In genomic region chr10:70142555-70142954, GRCh38 we compare ENCODE assay signal across 33 cellular contexts.
"Had no signal": no experiment of that assay in that cellular context is flagged by ENCODE, and none has a peak within 500 bp of the region (broad histone marks: within the 10 kb centered on the region; RNA-seq: fewer than 3 reads in every experiment).

No MANE protein-coding gene starts in this region.

- H3K27ac Mint-ChIP-seq: activated B cell treated with CpG ODN at 0.5 μM for 24 hours; activated CD8-positive, alpha-beta T cell treated with anti-CD3 and anti-CD28 coated beads for 36 hours; activated naive CD4-positive, alpha-beta T cell treated with anti-CD3 and anti-CD28 coated beads for 36 hours; activated naive CD4-positive, alpha-beta T cell treated with anti-CD3 and anti-CD28 coated beads, Interleukin-2, amount 50 U/mL, for 24 hours; activated naive CD8-positive, alpha-beta T cell treated with anti-CD3 and anti-CD28 coated beads for 36 hours; activated naive CD8-positive, alpha-beta T cell treated with anti-CD3 and anti-CD28 coated beads, Interleukin-2, amount 50 U/mL, for 24 hours; activated T-helper 2 cell treated with anti-CD3 and anti-CD28 coated beads, Interferon-gamma antibody, Interleukin-2, Interleukin-4, amounts not matched to agents 10 μg/mL and 5 μg/mL and 100 μg/mL, durations not matched to agents 14 hours and 24 hours and 36 hours; T-helper 1 cell treated with Interleukin-12 subunit alpha and Interleukin-12 subunit beta and Interleukin-4 antibody, amounts not matched to agents 30 μg/mL and 1 μg/mL, for 36 hours; T-helper 2 cell treated with Interferon-gamma antibody and Interleukin-4, amounts not matched to agents 5 μg/mL and 100 μg/mL, for 36 hours had no signal

- ATAC-seq: activated CD4-positive, CD25-positive, alpha-beta regulatory T cell treated with anti-CD3 and anti-CD28 coated beads, Interleukin-2, amount 50 U/mL, for 24 hours; activated CD8-positive, alpha-beta T cell treated with anti-CD3 and anti-CD28 coated beads for 36 hours; activated naive CD8-positive, alpha-beta T cell treated with anti-CD3 and anti-CD28 coated beads, Interleukin-2, amount 50 U/mL, for 24 hours; activated T-cell treated with anti-CD3 and anti-CD28 coated beads, Interleukin-2, amount 50 U/mL, for 4 hours; T-cell had no signal

- H3K9me3 Mint-ChIP-seq: activated B cell treated with CpG ODN at 0.5 μM for 24 hours; activated CD8-positive, alpha-beta T cell treated with anti-CD3 and anti-CD28 coated beads for 36 hours; activated naive CD4-positive, alpha-beta T cell treated with anti-CD3 and anti-CD28 coated beads for 36 hours; activated naive CD4-positive, alpha-beta T cell treated with anti-CD3 and anti-CD28 coated beads, Interleukin-2, amount 50 U/mL, for 24 hours; activated naive CD8-positive, alpha-beta T cell treated with anti-CD3 and anti-CD28 coated beads for 36 hours; activated naive CD8-positive, alpha-beta T cell treated with anti-CD3 and anti-CD28 coated beads, Interleukin-2, amount 50 U/mL, for 24 hours; activated T-cell treated with anti-CD3 and anti-CD28 coated beads, Interleukin-2, amount 50 U/mL, for 4 hours; activated T-helper 2 cell treated with anti-CD3 and anti-CD28 coated beads, Interferon-gamma antibody, Interleukin-2, Interleukin-4, amounts not matched to agents 10 μg/mL and 5 μg/mL and 100 μg/mL, durations not matched to agents 14 hours and 24 hours and 36 hours; brain; T-cell; T-helper 1 cell treated with Interleukin-12 subunit alpha and Interleukin-12 subunit beta and Interleukin-4 antibody, amounts not matched to agents 30 μg/mL and 1 μg/mL, for 36 hours; T-helper 2 cell treated with Interferon-gamma antibody and Interleukin-4, amounts not matched to agents 5 μg/mL and 100 μg/mL, for 36 hours had no signal

- H3K27me3 Mint-ChIP-seq: activated B cell treated with CpG ODN at 0.5 μM for 24 hours; activated CD8-positive, alpha-beta T cell treated with anti-CD3 and anti-CD28 coated beads for 36 hours; activated naive CD4-positive, alpha-beta T cell treated with anti-CD3 and anti-CD28 coated beads, Interleukin-2, amount 50 U/mL, for 24 hours; activated naive CD8-positive, alpha-beta T cell treated with anti-CD3 and anti-CD28 coated beads for 36 hours; brain; T-cell had no signal

- H3K27ac ChIP-seq: adrenal gland, breast epithelium, cardiac muscle cell, colonic mucosa, epithelial cell of prostate, esophagus squamous epithelium, WERI-Rb-1 had no signal

- H3K36me3 ChIP-seq: breast epithelium, cardiac muscle cell, colonic mucosa, WERI-Rb-1 had no signal

- H3K36me3 Mint-ChIP-seq: activated naive CD4-positive, alpha-beta T cell treated with anti-CD3 and anti-CD28 coated beads, Interleukin-2, amount 50 U/mL, for 24 hours; brain had no signal

- FAIRE-seq: endometrium, endothelial cell of umbilical vein, frontal cortex had no signal

- H3K4me3 Mint-ChIP-seq: activated B cell treated with CpG ODN at 0.5 μM for 24 hours; activated CD8-positive, alpha-beta T cell treated with anti-CD3 and anti-CD28 coated beads for 36 hours; activated naive CD4-positive, alpha-beta T cell treated with anti-CD3 and anti-CD28 coated beads for 36 hours; activated naive CD4-positive, alpha-beta T cell treated with anti-CD3 and anti-CD28 coated beads, Interleukin-2, amount 50 U/mL, for 24 hours; activated naive CD8-positive, alpha-beta T cell treated with anti-CD3 and anti-CD28 coated beads for 36 hours; activated naive CD8-positive, alpha-beta T cell treated with anti-CD3 and anti-CD28 coated beads, Interleukin-2, amount 50 U/mL, for 24 hours; activated T-cell treated with anti-CD3 and anti-CD28 coated beads, Interleukin-2, amount 50 U/mL, for 4 hours; T-cell; T-helper 1 cell treated with Interleukin-12 subunit alpha and Interleukin-12 subunit beta and Interleukin-4 antibody, amounts not matched to agents 30 μg/mL and 1 μg/mL, for 36 hours had no signal

- H3K4me3 ChIP-seq: adrenal gland, breast epithelium, cardiac muscle cell, colonic mucosa, esophagus squamous epithelium had no signal

- H3K27me3 ChIP-seq: adrenal gland, breast epithelium, cardiac muscle cell, colonic mucosa, esophagus squamous epithelium had no signal

- H3K9me3 ChIP-seq: adrenal gland, breast epithelium, colonic mucosa, esophagus squamous epithelium had no signal

- DNase-seq: activated B cell treated with CpG ODN at 0.5 μM for 24 hours; activated CD4-positive, alpha-beta T cell treated with anti-CD3 and anti-CD28 coated beads for 48 hours; activated CD4-positive, alpha-beta T cell treated with anti-CD3 and anti-CD28 coated beads, Interleukin-2, amount 50 U/mL, for 1 hour; activated CD4-positive, alpha-beta T cell treated with anti-CD3 and anti-CD28 coated beads, Interleukin-2, amount 50 U/mL, for 48 hours; activated CD8-positive, alpha-beta memory T cell treated with anti-CD3 and anti-CD28 coated beads for 24 hours; activated CD8-positive, alpha-beta T cell treated with anti-CD3 and anti-CD28 coated beads for 36 hours; activated effector memory CD4-positive, alpha-beta T cell treated with anti-CD3 and anti-CD28 coated beads, Interleukin-2, amount 50 U/mL, for 16 hours; activated naive CD4-positive, alpha-beta T cell treated with anti-CD3 and anti-CD28 coated beads for 36 hours; activated naive CD8-positive, alpha-beta T cell treated with anti-CD3 and anti-CD28 coated beads for 36 hours; activated naive CD8-positive, alpha-beta T cell treated with anti-CD3 and anti-CD28 coated beads, Interleukin-2, amount 50 U/mL, for 24 hours; activated T-cell treated with anti-CD3 and anti-CD28 coated beads, Interleukin-2, amount 50 U/mL, for 4 hours; adrenal gland; amygdala; central memory CD4-positive, alpha-beta T cell; cerebellar nuclear complex; colonic mucosa; effector CD8-positive, alpha-beta T cell; esophagus squamous epithelium; T-cell; T1000 had no signal
